In genomic region chr6:149863846-149864577, GRCh38 we compare ENCODE assay signal across 8 cellular contexts. TPM values are rescaled to one million over a fixed set of nuclear protein-coding genes. Genes with fewer than 3 reads are reported as not detected.
DNase-seq lines count a peak whose midpoint lies in the region; ATAC-seq and TF ChIP-seq lines count a peak whose summit lies in the region.

TSS of gene LRP11 (minus strand) at chr6:149864359. CDS start at chr6:149864020, 339 bp downstream.

- ATAC-seq in HG02840 (IDR thresholded peaks at IDR 0.05; ENCODE audit: low FRiP score, unreplicated experiment) = peak; percentile 68
- ATAC-seq in left ventricle myocardium superior = peak; percentile 95
- peak; percentile 88 to 93 (median 91) for ATAC-seq in psoas muscle

- 0 to 1% (median 0%) methylated on average over 35 to 95 of the region's 95 CpGs for WGBS in psoas muscle, 3 donors

- peak; percentile 95 for DNase-seq in NCI-H146 (lab: John Stamatoyannopoulos, UW)
- peak; percentile 86 for DNase-seq in T-helper 2 cell treated with Interferon-gamma antibody and Interleukin-4, amounts not matched to agents 5 μg/mL and 100 μg/mL, for 36 hours (ENCODE audit: low spot score)
- peak; percentile 9 to 89 (median 78) for DNase-seq in anterior cingulate cortex (lab: John Stamatoyannopoulos, UW)
- DNase-seq in left ventricle myocardium superior = peak; percentile 92
- peak; percentile 82 to 89 for DNase-seq in psoas muscle
- peak; percentile 91 for DNase-seq in ureter (ENCODE audit: low spot score)

- H3K4me1 Mint-ChIP-seq in T-helper 2 cell treated with Interferon-gamma antibody and Interleukin-4, amounts not matched to agents 5 μg/mL and 100 μg/mL, for 36 hours (ENCODE audit: low read depth) = peaks cover 12% of the 10 kb centered on the region

- H3K4me3 Mint-ChIP-seq in T-helper 2 cell treated with Interferon-gamma antibody and Interleukin-4, amounts not matched to agents 5 μg/mL and 100 μg/mL, for 36 hours = peak within 1 kb of the TSS; percentile 91

- H3K4me3 ChIP-seq in GM12875 (ENCODE audit: low read depth, low read length) (peak within 1 kb of the TSS; percentile 48), psoas muscle (peak within 1 kb of the TSS; percentile 81)

- no peak for TF ChIP-seq CTCF in GM12875 (IDR thresholded peaks at IDR 0.05; ENCODE audit: borderline replicate concordance, insufficient read depth, low read depth, low read length)
- TF ChIP-seq CTCF in psoas muscle (IDR thresholded peaks at IDR 0.05) = no peak

- no peaks in the 10 kb centered on the region for H3K36me3 ChIP-seq in psoas muscle (ENCODE audit: insufficient read depth in 1 of 2, low read depth in 1 of 2)

- H3K36me3 Mint-ChIP-seq in T-helper 2 cell treated with Interferon-gamma antibody and Interleukin-4, amounts not matched to agents 5 μg/mL and 100 μg/mL, for 36 hours (ENCODE audit: low read depth) = no peaks in the 10 kb centered on the region

- H3K4me1 ChIP-seq in psoas muscle = peaks cover 23% of the 10 kb centered on the region

- H3K9me3 ChIP-seq in psoas muscle = no peaks in the 10 kb centered on the region

- H3K27ac ChIP-seq in psoas muscle = peak within 1 kb of the TSS; percentile 94

- no peaks in the 10 kb centered on the region for H3K9me3 Mint-ChIP-seq in T-helper 2 cell treated with Interferon-gamma antibody and Interleukin-4, amounts not matched to agents 5 μg/mL and 100 μg/mL, for 36 hours

- no peaks in the 10 kb centered on the region for H3K27me3 ChIP-seq in psoas muscle (ENCODE audit: insufficient read depth in 3 of 3, low read length in 2 of 3)

- H3K27me3 Mint-ChIP-seq in T-helper 2 cell treated with Interferon-gamma antibody and Interleukin-4, amounts not matched to agents 5 μg/mL and 100 μg/mL, for 36 hours (ENCODE audit: low read depth) = peaks cover 34% of the 10 kb centered on the region

- no peak within 1 kb of the TSS for H3K27ac Mint-ChIP-seq in T-helper 2 cell treated with Interferon-gamma antibody and Interleukin-4, amounts not matched to agents 5 μg/mL and 100 μg/mL, for 36 hours

- intact Hi-C loops in left ventricle myocardium superior (cut with micrococcal nuclease) (no loop called here), psoas muscle (cut with DNase I) (loop anchor here in 1 of 2 donors (2.0 kb wide), 2 partner anchors 21 to 33 kb away; no protein-coding TSS in a partner anchor)

RNA-seq across cellular contexts. Expression of gene LRP11, which starts in this region (rescaled TPM):
- total RNA-seq in left ventricle myocardium superior (21.5 TPM), psoas muscle (10 to 100 TPM in 2 of 4 donors, 1 to 10 TPM in 2; 7.9 to 29.6 (median 10.2) TPM), ureter (73.6 TPM)
- polyA plus RNA-seq in psoas muscle = 1 to 10 TPM; 1.6 to 3.2 (median 2.5) TPM

Comparison
In these comparisons a context has a peak if more than half of its experiments do, and no peak if none do; other contexts are left out.
1. Peak in every context shown above with its lines: DNase-seq, ATAC-seq, H3K4me3 ChIP-seq and H3K27ac ChIP-seq.